In genomic region chr12:116346751-116347150, GRCh38 we compare ENCODE assay signal across 12 cellular contexts.
DNase-seq lines count a peak whose midpoint lies in the region; ATAC-seq and TF ChIP-seq lines count a peak whose summit lies in the region.
"Had no signal": no experiment of that assay in that cellular context is flagged by ENCODE, and none has a peak within 500 bp of the region (broad histone marks: within the 10 kb centered on the region; RNA-seq: fewer than 3 reads in every experiment).

No MANE protein-coding gene starts in this region.

- no peaks in the 10 kb centered on the region for H3K9me3 ChIP-seq in fibroblast of lung (ENCODE audit: control insufficient read depth, insufficient read depth, low read depth, low read length)

- peak overlapping the region; percentile 72 for H3K27ac Mint-ChIP-seq in osteocyte (ENCODE audit: unreplicated experiment)
- no peak overlapping the region for H3K27ac Mint-ChIP-seq in endothelial cell (ENCODE audit: unreplicated experiment)
- H3K27ac Mint-ChIP-seq: activated T-helper 2 cell treated with anti-CD3 and anti-CD28 coated beads, Interferon-gamma antibody, Interleukin-2, Interleukin-4, amounts not matched to agents 10 μg/mL and 5 μg/mL and 100 μg/mL, durations not matched to agents 14 hours and 24 hours and 36 hours had no signal

- no peaks in the 10 kb centered on the region for H3K27me3 Mint-ChIP-seq in osteocyte (ENCODE audit: unreplicated experiment)
- H3K27me3 Mint-ChIP-seq in endothelial cell (ENCODE audit: unreplicated experiment) = peaks cover 6% of the 10 kb centered on the region

- peaks cover 3% of the 10 kb centered on the region for H3K4me1 ChIP-seq in fibroblast of lung (ENCODE audit: control insufficient read depth, extremely low read depth, insufficient read depth, low read length)

- no peak overlapping the region for H2AFZ ChIP-seq in fibroblast of lung (ENCODE audit: low read length)

- H3K4me2 ChIP-seq in fibroblast of lung (ENCODE audit: extremely low read depth, insufficient read depth, low read length) = no peak overlapping the region

- DNase-seq in EH (ENCODE audit: low read depth) = peak; percentile 95
- DNase-seq in RKO (ENCODE audit: low spot score) = peak; percentile 26
- peak; percentile 89 to 94 for DNase-seq in fibroblast of lung (ENCODE audit: low read depth in 2 of 2)
- DNase-seq in osteocyte (ENCODE audit: extremely low spot score, unreplicated experiment) = no peak
- DNase-seq in NCI-H1048 (lab: John Stamatoyannopoulos, UW) = no peak
- DNase-seq in endothelial cell (ENCODE audit: low spot score) = no peak
- DNase-seq: naive thymus-derived CD8-positive, alpha-beta T cell; NCI-H2081 treated with DMSO at 0.1 percent for 48 hours had no signal

- TF ChIP-seq CTCF in fibroblast of lung (conservative IDR thresholded peaks at IDR 0.05 in 1 of 2, IDR thresholded peaks at IDR 0.05 in 1 of 2; ENCODE audit: low read depth in 1 of 2, low read length in 2 of 2) (no peak), osteocyte (IDR thresholded peaks at IDR 0.05) (no peak), endothelial cell (IDR thresholded peaks at IDR 0.05; ENCODE audit: unreplicated experiment) (no peak)

- no peaks in the 10 kb centered on the region for H3K79me2 ChIP-seq in fibroblast of lung (ENCODE audit: control insufficient read depth, insufficient read depth, low read length)

- H3K36me3 ChIP-seq in fibroblast of lung (ENCODE audit: control insufficient read depth, insufficient read depth, low read length) = no peaks in the 10 kb centered on the region

- no peaks in the 10 kb centered on the region for H3K27me3 ChIP-seq in fibroblast of lung (ENCODE audit: control insufficient read depth, insufficient read depth, low read length)

- H3K4me3 Mint-ChIP-seq in osteocyte (ENCODE audit: unreplicated experiment) (no peak overlapping the region), endothelial cell (ENCODE audit: unreplicated experiment) (no peak overlapping the region)
- H3K4me3 Mint-ChIP-seq: naive thymus-derived CD8-positive, alpha-beta T cell had no signal

- H4K20me1 ChIP-seq in fibroblast of lung (ENCODE audit: control insufficient read depth, extremely low read depth, insufficient read depth, low read length) = no peaks in the 10 kb centered on the region

- no peak overlapping the region for H3K27ac ChIP-seq in fibroblast of lung (ENCODE audit: insufficient read depth, low read length)
- H3K27ac ChIP-seq: epithelial cell of prostate had no signal

- H3K4me1 Mint-ChIP-seq in osteocyte (ENCODE audit: unreplicated experiment) (peaks cover 24% of the 10 kb centered on the region), endothelial cell (ENCODE audit: unreplicated experiment) (peaks cover 3% of the 10 kb centered on the region)

- H3K9me3 Mint-ChIP-seq in osteocyte (ENCODE audit: unreplicated experiment) (peaks cover 19% of the 10 kb centered on the region), endothelial cell (ENCODE audit: unreplicated experiment) (no peaks in the 10 kb centered on the region)

- H3K4me3 ChIP-seq in fibroblast of lung (replicated peaks in 1 of 4; ENCODE audit: control extremely low read depth in 1 of 4, insufficient read depth in 1 of 4, low read depth in 3 of 4, low read length in 4 of 4) = no peak overlapping the region

- H3K36me3 Mint-ChIP-seq in osteocyte (ENCODE audit: unreplicated experiment) = peaks cover 4% of the 10 kb centered on the region
- no peaks in the 10 kb centered on the region for H3K36me3 Mint-ChIP-seq in endothelial cell (ENCODE audit: low read depth, unreplicated experiment)

- H3K9ac ChIP-seq in fibroblast of lung (ENCODE audit: insufficient read depth, low read length) = no peak overlapping the region

- no peak for ATAC-seq in HG03354 (IDR thresholded peaks at IDR 0.05; ENCODE audit: poor library complexity, severe bottlenecking, unreplicated experiment)
- no peak for ATAC-seq in GM19452 (IDR thresholded peaks at IDR 0.05; ENCODE audit: unreplicated experiment)
- ATAC-seq: naive thymus-derived CD8-positive, alpha-beta T cell had no signal

Comparison
In these comparisons a context has a peak if more than half of its experiments do, and no peak if none do; other contexts are left out.
1. DNase-seq: peak in EH (single experiment), RKO (single experiment) and fibroblast of lung (2 of 2); none in osteocyte (single experiment), NCI-H1048 (single experiment) and endothelial cell (single experiment).